ENCODE assay signal across 14 cellular contexts in the genomic region with DNA sequence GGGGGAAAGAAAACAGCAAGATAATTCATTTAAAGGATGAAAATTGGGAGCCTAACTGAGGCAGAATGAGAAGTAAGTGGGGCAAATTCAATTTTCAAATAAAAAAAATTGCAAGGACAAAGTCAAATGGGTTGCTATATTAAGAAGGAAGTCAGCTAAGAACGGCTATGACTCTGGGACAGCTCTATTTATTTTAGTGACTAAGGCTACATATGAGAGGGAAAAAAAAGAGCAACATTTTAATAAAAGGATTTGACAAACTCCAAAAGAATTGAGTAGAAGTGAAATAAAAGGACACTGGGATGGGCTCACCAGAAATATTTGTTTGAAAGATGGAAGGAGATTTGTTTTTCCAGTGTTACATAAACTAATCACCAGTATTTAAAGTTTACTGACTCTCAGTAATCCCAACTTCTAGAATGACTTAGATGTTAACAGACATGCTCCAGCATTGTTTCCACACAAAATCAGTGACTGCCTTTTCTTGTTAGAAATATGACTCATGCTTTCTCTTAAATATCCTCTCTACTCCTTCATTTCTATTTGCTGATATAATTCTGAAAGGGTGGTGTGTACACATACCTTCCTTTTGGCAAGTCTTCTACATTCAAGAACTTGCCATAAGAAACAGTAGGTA.
DNase-seq lines count a peak whose midpoint lies in the region; ATAC-seq and TF ChIP-seq lines count a peak whose summit lies in the region.
"Had no signal": no experiment of that assay in that cellular context is flagged by ENCODE, and none has a peak within 500 bp of the region (broad histone marks: within the 10 kb centered on the region; RNA-seq: fewer than 3 reads in every experiment).

No MANE protein-coding gene starts in this region.

- H3K36me3 ChIP-seq in Panc1 (ENCODE audit: control insufficient read depth, insufficient read depth, low read length) (no peaks in the 10 kb centered on the region), fibroblast of lung (ENCODE audit: control insufficient read depth, insufficient read depth, low read length) (no peaks in the 10 kb centered on the region), spleen (no peaks in the 10 kb centered on the region), testis (ENCODE audit: low read depth, missing control alignments) (no peaks in the 10 kb centered on the region)
- H3K36me3 ChIP-seq: pancreas had no signal

- 45 to 51% (median 46%) methylated on average over 1 of the region's 1 CpG for WGBS in spleen, 5 donors
- WGBS in testis, 2 donors = 76 to 78% methylated on average over 1 of the region's 1 CpG

- intact Hi-C loops in Panc1 (cut with micrococcal nuclease; ENCODE audit: unreplicated experiment) = no loop called here
- intact Hi-C loops in spleen (cut with DNase I; ENCODE audit: low total_unique reads) = no loop called here
- intact Hi-C loops in testis (cut with DNase I; ENCODE audit: low total_unique reads) = no loop called here

- H3K4me1 ChIP-seq in Panc1 (ENCODE audit: control insufficient read depth, insufficient read depth, low read length) = no peaks in the 10 kb centered on the region
- H3K4me1 ChIP-seq in fibroblast of lung (ENCODE audit: control insufficient read depth, extremely low read depth, insufficient read depth, low read length) = peaks cover 5% of the 10 kb centered on the region
- H3K4me1 ChIP-seq in spleen = no peaks in the 10 kb centered on the region
- no peaks in the 10 kb centered on the region for H3K4me1 ChIP-seq in testis

- POLR2A ChIA-PET in Panc1 (lab: Charles Lee) = no interaction called here

- no peak overlapping the region for H3K27ac ChIP-seq in Panc1 (ENCODE audit: low read length)
- H3K27ac ChIP-seq in fibroblast of lung (ENCODE audit: insufficient read depth, low read length) = no peak overlapping the region
- no peak overlapping the region for H3K27ac ChIP-seq in spleen
- no peak overlapping the region for H3K27ac ChIP-seq in testis
- H3K27ac ChIP-seq: hepatocyte had no signal

- H3K9me3 ChIP-seq in Panc1 (ENCODE audit: control insufficient read depth, insufficient read depth, low read depth, low read length) = no peaks in the 10 kb centered on the region
- H3K9me3 ChIP-seq in fibroblast of lung (ENCODE audit: control insufficient read depth, insufficient read depth, low read depth, low read length) = no peaks in the 10 kb centered on the region
- H3K9me3 ChIP-seq in spleen = no peaks in the 10 kb centered on the region
- no peaks in the 10 kb centered on the region for H3K9me3 ChIP-seq in testis
- H3K9me3 ChIP-seq: pancreas had no signal

- no peaks in the 10 kb centered on the region for H3K79me2 ChIP-seq in fibroblast of lung (ENCODE audit: control insufficient read depth, insufficient read depth, low read length)
- H3K79me2 ChIP-seq: hepatocyte had no signal

- BruUV-seq in Panc1 (replicated peaks; lab: Mats Ljungman, UMichigan) = no TSS peak

- no peak for TF ChIP-seq POLR2A in spleen (IDR thresholded peaks at IDR 0.05)
- TF ChIP-seq POLR2A in testis (IDR thresholded peaks at IDR 0.05) = no peak

- CTCF ChIA-PET in Panc1 (lab: Charles Lee) = no interaction called here

- ATAC-seq in Panc1 = no peak
- ATAC-seq in GM21515 (IDR thresholded peaks at IDR 0.05; ENCODE audit: unreplicated experiment) = no peak
- no peak for ATAC-seq in HG02678 (IDR thresholded peaks at IDR 0.05; ENCODE audit: unreplicated experiment)

- peak; percentile 12 for DNase-seq in DMS53 treated with DMSO at 0.1 percent for 48 hours (lab: John Stamatoyannopoulos, UW; ENCODE audit: unreplicated experiment)
- peak; percentile 46 for DNase-seq in Panc1 (ENCODE audit: low read depth, low spot score)
- DNase-seq in fibroblast of lung (ENCODE audit: low read depth in 2 of 2) = peak; percentile 64 to 83
- DNase-seq in skeletal muscle cell (ENCODE audit: low read depth) = peak; percentile 47
- DNase-seq in spleen = no peak
- DNase-seq in testis = no peak
- DNase-seq: NCI-H1105; NCI-H510A; pancreas; stimulated activated CD4-positive, alpha-beta T cell treated with anti-CD3 and anti-CD28 coated beads, Interleukin-2, amount 100 ng/mL, for 48 hours; stimulated activated naive CD4-positive, alpha-beta T cell treated with Interleukin-2 at 50 U/mL for 16 hours had no signal

- no peak overlapping the region for H3K4me2 ChIP-seq in fibroblast of lung (ENCODE audit: extremely low read depth, insufficient read depth, low read length)
- H3K4me2 ChIP-seq: hepatocyte had no signal

- H2AFZ ChIP-seq in fibroblast of lung (ENCODE audit: low read length) = no peak overlapping the region
- H2AFZ ChIP-seq: hepatocyte had no signal

- H3K27me3 ChIP-seq in Panc1 (ENCODE audit: control insufficient read depth, insufficient read depth, low read length) (no peaks in the 10 kb centered on the region), fibroblast of lung (ENCODE audit: control insufficient read depth, insufficient read depth, low read length) (no peaks in the 10 kb centered on the region), spleen (replicated peaks in 1 of 7) (no peaks in the 10 kb centered on the region), testis (no peaks in the 10 kb centered on the region)
- H3K27me3 ChIP-seq: hepatocyte, pancreas had no signal

- no peak overlapping the region for H3K9ac ChIP-seq in fibroblast of lung (ENCODE audit: insufficient read depth, low read length)

- no peak for TF ChIP-seq CTCF in Panc1 (IDR thresholded peaks at IDR 0.05)
- TF ChIP-seq CTCF in fibroblast of lung (conservative IDR thresholded peaks at IDR 0.05 in 1 of 2, IDR thresholded peaks at IDR 0.05 in 1 of 2; ENCODE audit: low read depth in 1 of 2, low read length in 2 of 2) = no peak
- TF ChIP-seq CTCF in spleen (IDR thresholded peaks at IDR 0.05 in 8 of 11, conservative IDR thresholded peaks at IDR 0.05 in 3 of 11) = no peak
- no peak for TF ChIP-seq CTCF in testis (IDR thresholded peaks at IDR 0.05)

- H4K20me1 ChIP-seq in fibroblast of lung (ENCODE audit: control insufficient read depth, extremely low read depth, insufficient read depth, low read length) = no peaks in the 10 kb centered on the region

- in situ Hi-C loops in Panc1 (cut with HindIII; ENCODE audit: low pct_unique_long_range_greater_than_20kb, low sequenced_read_pairs) = no loop called here

- H3K4me3 ChIP-seq in Panc1 (ENCODE audit: low read depth in 2 of 2, low read length in 2 of 2) (no peak overlapping the region), fibroblast of lung (replicated peaks in 1 of 4; ENCODE audit: control extremely low read depth in 1 of 4, insufficient read depth in 1 of 4, low read depth in 3 of 4, low read length in 4 of 4) (no peak overlapping the region), skeletal muscle cell (ENCODE audit: low read depth, low read length) (no peak overlapping the region), spleen (no peak overlapping the region), testis (no peak overlapping the region)
- H3K4me3 ChIP-seq: hepatocyte, pancreas had no signal

Comparison
In these comparisons a context has a peak if more than half of its experiments do, and no peak if none do; other contexts are left out.
1. DNase-seq: peak in DMS53 treated with DMSO at 0.1 percent for 48 hours (single experiment), Panc1 (single experiment), fibroblast of lung (2 of 2) and skeletal muscle cell (single experiment); none in spleen (single experiment) and testis (single experiment).